Comparison of ENCODE assay signal across 2 cellular contexts in the genomic region with DNA sequence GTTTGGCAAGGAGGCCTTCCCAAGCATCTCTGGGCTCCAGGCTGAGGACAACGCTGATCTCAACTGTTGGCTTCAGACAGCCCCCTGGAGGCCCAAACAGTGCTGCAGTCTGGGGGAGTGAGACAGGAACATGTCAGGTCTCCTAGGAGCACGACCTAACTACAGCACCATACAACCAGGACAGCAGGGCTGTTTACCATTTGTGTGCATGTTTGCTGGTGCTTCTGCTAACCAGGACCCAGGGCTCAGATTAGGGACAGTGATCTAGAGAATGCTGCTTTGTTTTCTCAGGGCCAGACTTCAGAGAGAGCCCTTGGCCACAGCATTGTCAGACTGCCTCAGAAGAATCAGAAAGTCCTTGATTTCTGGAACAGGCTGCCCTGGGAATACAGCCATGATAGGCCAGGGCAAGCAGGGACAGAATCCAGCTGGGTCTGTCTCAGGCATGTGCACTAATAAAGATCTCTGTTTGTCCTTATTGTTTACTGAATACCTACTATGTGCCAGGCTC.
TF ChIP-seq lines count a peak whose summit lies in the region.

No MANE protein-coding gene starts in this region.

TF ChIP-seq in SK-N-SH treated with all-trans-retinoic acid at 6 μM for 48 hours, 23 proteins besides CTCF, POLR2A, EP300 and RAD21 (continued from another document):
- TF ChIP-seq CREB5 (CRISPR knock-in tag; IDR thresholded peaks at IDR 0.05; ENCODE audit: low read depth) (no peak), ZC3H10 (CRISPR knock-in tag; IDR thresholded peaks at IDR 0.05) (no peak), ARNTL (CRISPR knock-in tag; IDR thresholded peaks at IDR 0.05; ENCODE audit: borderline replicate concordance, low read depth) (no peak)

TF ChIP-seq in SK-N-SH, 30 proteins besides CTCF, POLR2A, EP300 and RAD21 (continued from another document):
- TF ChIP-seq, protein P1, sequence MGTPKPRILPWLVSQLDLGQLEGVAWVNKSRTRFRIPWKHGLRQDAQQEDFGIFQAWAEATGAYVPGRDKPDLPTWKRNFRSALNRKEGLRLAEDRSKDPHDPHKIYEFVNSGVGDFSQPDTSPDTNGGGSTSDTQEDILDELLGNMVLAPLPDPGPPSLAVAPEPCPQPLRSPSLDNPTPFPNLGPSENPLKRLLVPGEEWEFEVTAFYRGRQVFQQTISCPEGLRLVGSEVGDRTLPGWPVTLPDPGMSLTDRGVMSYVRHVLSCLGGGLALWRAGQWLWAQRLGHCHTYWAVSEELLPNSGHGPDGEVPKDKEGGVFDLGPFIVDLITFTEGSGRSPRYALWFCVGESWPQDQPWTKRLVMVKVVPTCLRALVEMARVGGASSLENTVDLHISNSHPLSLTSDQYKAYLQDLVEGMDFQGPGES (IDR thresholded peaks at IDR 0.05; ENCODE audit: low read depth, low read length) = no peak
- TF ChIP-seq MEF2A (IDR thresholded peaks at IDR 0.05; ENCODE audit: borderline replicate concordance, low read depth) (no peak), JUND (IDR thresholded peaks at IDR 0.05) (no peak), USF2 (IDR thresholded peaks at IDR 0.05; ENCODE audit: borderline replicate concordance, low read depth, low read length) (no peak), RFX5 (IDR thresholded peaks at IDR 0.05; ENCODE audit: low read length) (no peak), FOSL2 (IDR thresholded peaks at IDR 0.05; ENCODE audit: borderline replicate concordance, low read depth) (no peak), NFIC (IDR thresholded peaks at IDR 0.05; ENCODE audit: borderline replicate concordance) (no peak)
- TF ChIP-seq, protein P2, sequence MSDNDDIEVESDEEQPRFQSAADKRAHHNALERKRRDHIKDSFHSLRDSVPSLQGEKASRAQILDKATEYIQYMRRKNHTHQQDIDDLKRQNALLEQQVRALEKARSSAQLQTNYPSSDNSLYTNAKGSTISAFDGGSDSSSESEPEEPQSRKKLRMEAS (IDR thresholded peaks at IDR 0.05; ENCODE audit: low read depth) = no peak
- TF ChIP-seq, protein P3, sequence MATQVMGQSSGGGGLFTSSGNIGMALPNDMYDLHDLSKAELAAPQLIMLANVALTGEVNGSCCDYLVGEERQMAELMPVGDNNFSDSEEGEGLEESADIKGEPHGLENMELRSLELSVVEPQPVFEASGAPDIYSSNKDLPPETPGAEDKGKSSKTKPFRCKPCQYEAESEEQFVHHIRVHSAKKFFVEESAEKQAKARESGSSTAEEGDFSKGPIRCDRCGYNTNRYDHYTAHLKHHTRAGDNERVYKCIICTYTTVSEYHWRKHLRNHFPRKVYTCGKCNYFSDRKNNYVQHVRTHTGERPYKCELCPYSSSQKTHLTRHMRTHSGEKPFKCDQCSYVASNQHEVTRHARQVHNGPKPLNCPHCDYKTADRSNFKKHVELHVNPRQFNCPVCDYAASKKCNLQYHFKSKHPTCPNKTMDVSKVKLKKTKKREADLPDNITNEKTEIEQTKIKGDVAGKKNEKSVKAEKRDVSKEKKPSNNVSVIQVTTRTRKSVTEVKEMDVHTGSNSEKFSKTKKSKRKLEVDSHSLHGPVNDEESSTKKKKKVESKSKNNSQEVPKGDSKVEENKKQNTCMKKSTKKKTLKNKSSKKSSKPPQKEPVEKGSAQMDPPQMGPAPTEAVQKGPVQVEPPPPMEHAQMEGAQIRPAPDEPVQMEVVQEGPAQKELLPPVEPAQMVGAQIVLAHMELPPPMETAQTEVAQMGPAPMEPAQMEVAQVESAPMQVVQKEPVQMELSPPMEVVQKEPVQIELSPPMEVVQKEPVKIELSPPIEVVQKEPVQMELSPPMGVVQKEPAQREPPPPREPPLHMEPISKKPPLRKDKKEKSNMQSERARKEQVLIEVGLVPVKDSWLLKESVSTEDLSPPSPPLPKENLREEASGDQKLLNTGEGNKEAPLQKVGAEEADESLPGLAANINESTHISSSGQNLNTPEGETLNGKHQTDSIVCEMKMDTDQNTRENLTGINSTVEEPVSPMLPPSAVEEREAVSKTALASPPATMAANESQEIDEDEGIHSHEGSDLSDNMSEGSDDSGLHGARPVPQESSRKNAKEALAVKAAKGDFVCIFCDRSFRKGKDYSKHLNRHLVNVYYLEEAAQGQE (IDR thresholded peaks at IDR 0.05; ENCODE audit: low read depth, low read length) = no peak
